Comparison of ENCODE assay signal across 15 cellular contexts in genomic region chr2:95060446-95061118, GRCh38. TPM values are rescaled to one million over a fixed set of nuclear protein-coding genes. Genes with fewer than 3 reads are reported as not detected.
DNase-seq lines count a peak whose midpoint lies in the region; ATAC-seq lines count a peak whose summit lies in the region.
"Had no signal": no experiment of that assay in that cellular context is flagged by ENCODE, and none has a peak within 500 bp of the region (broad histone marks: within the 10 kb centered on the region; RNA-seq: fewer than 3 reads in every experiment).

No MANE protein-coding gene starts in this region.

- H3K36me3 Mint-ChIP-seq in T-cell: no peaks in the 10 kb centered on the region

- no peak for ATAC-seq in T-cell (replicated peaks in 1 of 4)
- no peak for ATAC-seq in GM18907 (IDR thresholded peaks at IDR 0.05; ENCODE audit: unreplicated experiment)

- H3K4me3 Mint-ChIP-seq in T-cell: peak overlapping the region in 1 of 3 donors; percentile 78

- DNase-seq in activated naive CD4-positive, alpha-beta T cell treated with anti-CD3 and anti-CD28 coated beads, Interleukin-2, amount 50 U/mL, for 16 hours: peak; percentile 4
- DNase-seq in activated naive CD4-positive, alpha-beta T cell (lab: John Stamatoyannopoulos, UW): no peak
- peak in 1 of 34 experiments; percentile 9 for DNase-seq in T-cell
- peak; percentile 49 for DNase-seq in islet precursor cell
- peak; percentile 16 for DNase-seq in stimulated activated CD8-positive, alpha-beta memory T cell treated with anti-CD3 and anti-CD28 coated beads, Interleukin-4, amount 100 ng/mL, for 48 hours
- DNase-seq in NK-92 (lab: John Stamatoyannopoulos, UW; ENCODE audit: unreplicated experiment): no peak
- DNase-seq in stimulated activated naive CD4-positive, alpha-beta T cell (lab: John Stamatoyannopoulos, UW): no peak
- DNase-seq: cerebellar nuclear complex; kidney glomerular epithelial cell; NCI-H1436 treated with DMSO at 0.1 percent for 48 hours; RPMI8226; stimulated activated CD4-positive, alpha-beta T cell treated with anti-CD3 and anti-CD28 coated beads, Interleukin-1b, Interleukin-23, amount 100 ng/mL, for 48 hours had no signal

- CTCF ChIA-PET in T-cell (lab: Charles Lee): interaction anchor here in 1 of 2 donors (0.8 kb wide), 1 partner anchor 18 kb away, joined by 7 read pairs; no protein-coding TSS in a partner anchor

- H3K4me1 Mint-ChIP-seq in T-cell: peaks cover 43 to 65% (median 48%) of the 10 kb centered on the region in 3 donors

- H3K9me3 Mint-ChIP-seq in T-cell: no peaks in the 10 kb centered on the region
- H3K9me3 Mint-ChIP-seq: stimulated activated naive CD8-positive, alpha-beta T cell treated with anti-CD3 and anti-CD28 coated beads, Interleukin-15, amount 100 ng/mL, for 72 hours had no signal

- POLR2A ChIA-PET in T-cell (lab: Charles Lee): no interaction called here

- H3K27me3 Mint-ChIP-seq in T-cell: no peaks in the 10 kb centered on the region
- H3K27me3 Mint-ChIP-seq: stimulated activated naive CD8-positive, alpha-beta T cell treated with anti-CD3 and anti-CD28 coated beads, Interleukin-15, amount 100 ng/mL, for 72 hours had no signal

- peak overlapping the region; percentile 73 to 93 for H3K27ac Mint-ChIP-seq in T-cell

RNA-seq across cellular contexts. Expression of gene MAL, which starts 35.1 kb away (rescaled TPM):
- 100 to 1,000 TPM; 129 to 179 (median 150) TPM for total RNA-seq in T-cell
- total RNA-seq: MCF 10A had no signal

Comparison
In these comparisons a context has a peak if more than half of its experiments do, and no peak if none do; other contexts are left out.
1. DNase-seq: peak in activated naive CD4-positive, alpha-beta T cell treated with anti-CD3 and anti-CD28 coated beads, Interleukin-2, amount 50 U/mL, for 16 hours (single experiment), islet precursor cell (single experiment) and stimulated activated CD8-positive, alpha-beta memory T cell treated with anti-CD3 and anti-CD28 coated beads, Interleukin-4, amount 100 ng/mL, for 48 hours (single experiment); none in activated naive CD4-positive, alpha-beta T cell (0 of 4), NK-92 (single experiment) and stimulated activated naive CD4-positive, alpha-beta T cell (0 of 6).